In the genomic region with DNA sequence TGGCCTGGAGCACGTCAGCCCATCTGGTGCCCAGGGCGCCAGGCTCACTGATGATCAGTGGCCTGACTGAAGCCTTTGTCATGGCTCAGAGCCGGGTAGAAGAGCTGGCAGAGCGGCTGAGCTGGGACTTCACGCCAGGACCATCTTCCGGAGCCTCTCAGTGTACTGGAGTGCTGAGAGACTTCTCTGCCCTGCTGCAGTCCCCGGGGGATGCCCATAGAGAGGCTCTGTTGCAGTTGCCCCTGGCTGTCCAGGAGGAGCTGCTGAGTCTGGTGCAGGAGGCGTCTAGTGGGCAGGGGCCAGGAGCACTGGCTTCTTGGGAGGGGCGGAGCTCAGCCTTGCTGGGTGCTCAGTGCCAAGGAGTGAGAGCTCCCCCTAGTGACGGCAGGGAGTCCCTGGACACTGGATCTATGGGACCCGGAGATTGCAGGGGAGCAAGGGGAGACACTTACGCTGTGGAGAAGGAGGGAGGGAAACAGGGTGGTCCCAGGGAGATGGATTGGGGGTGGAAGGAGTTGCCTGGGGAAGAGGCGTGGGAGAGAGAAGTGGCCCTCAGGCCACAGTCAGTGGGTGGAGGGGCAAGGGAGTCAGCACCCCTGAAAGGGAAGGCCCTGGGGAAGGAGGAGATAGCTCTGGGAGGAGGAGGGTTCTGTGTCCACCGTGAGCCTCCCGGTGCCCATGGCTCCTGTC, we compare ENCODE assay signal across 1 cellular context.
A peak's percentile ranks its signal among the peaks of the same experiment; 100 is the strongest.
TF ChIP-seq lines count a peak whose summit lies in the region.

No MANE protein-coding gene starts in this region.

TF ChIP-seq in GM12878, 131 proteins besides CTCF, POLR2A, EP300 and RAD21 (continues in another document):
- no peak for TF ChIP-seq MYC (IDR thresholded peaks at IDR 0.05; ENCODE audit: insufficient read depth, insufficient read length, insufficient replicate concordance, low read length, severe bottlenecking)
- TF ChIP-seq KLF5 (IDR thresholded peaks at IDR 0.05; ENCODE audit: partially characterized antibody), result peak; percentile 37
- TF ChIP-seq, protein P1, sequence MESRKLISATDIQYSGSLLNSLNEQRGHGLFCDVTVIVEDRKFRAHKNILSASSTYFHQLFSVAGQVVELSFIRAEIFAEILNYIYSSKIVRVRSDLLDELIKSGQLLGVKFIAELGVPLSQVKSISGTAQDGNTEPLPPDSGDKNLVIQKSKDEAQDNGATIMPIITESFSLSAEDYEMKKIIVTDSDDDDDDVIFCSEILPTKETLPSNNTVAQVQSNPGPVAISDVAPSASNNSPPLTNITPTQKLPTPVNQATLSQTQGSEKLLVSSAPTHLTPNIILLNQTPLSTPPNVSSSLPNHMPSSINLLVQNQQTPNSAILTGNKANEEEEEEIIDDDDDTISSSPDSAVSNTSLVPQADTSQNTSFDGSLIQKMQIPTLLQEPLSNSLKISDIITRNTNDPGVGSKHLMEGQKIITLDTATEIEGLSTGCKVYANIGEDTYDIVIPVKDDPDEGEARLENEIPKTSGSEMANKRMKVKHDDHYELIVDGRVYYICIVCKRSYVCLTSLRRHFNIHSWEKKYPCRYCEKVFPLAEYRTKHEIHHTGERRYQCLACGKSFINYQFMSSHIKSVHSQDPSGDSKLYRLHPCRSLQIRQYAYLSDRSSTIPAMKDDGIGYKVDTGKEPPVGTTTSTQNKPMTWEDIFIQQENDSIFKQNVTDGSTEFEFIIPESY (IDR thresholded peaks at IDR 0.05), result no peak
- TF ChIP-seq MYB (IDR thresholded peaks at IDR 0.05; ENCODE audit: borderline replicate concordance, low read depth, low read length), result no peak
- TF ChIP-seq NR2C2 (IDR thresholded peaks at IDR 0.05; ENCODE audit: borderline replicate concordance, control insufficient read depth, insufficient read length, low read depth), result no peak
- TF ChIP-seq ZNF384 (IDR thresholded peaks at IDR 0.05; ENCODE audit: borderline replicate concordance, low read depth, low read length), result no peak
- TF ChIP-seq NFYA (IDR thresholded peaks at IDR 0.05; ENCODE audit: borderline replicate concordance, low read depth, low read length), result no peak
- peak; percentile 79 for TF ChIP-seq NBN (IDR thresholded peaks at IDR 0.05)
- TF ChIP-seq IKZF1 (conservative IDR thresholded peaks at IDR 0.05), result peak; percentile 45; the same call in 1 of the 2 replicates
- TF ChIP-seq, protein P2, sequence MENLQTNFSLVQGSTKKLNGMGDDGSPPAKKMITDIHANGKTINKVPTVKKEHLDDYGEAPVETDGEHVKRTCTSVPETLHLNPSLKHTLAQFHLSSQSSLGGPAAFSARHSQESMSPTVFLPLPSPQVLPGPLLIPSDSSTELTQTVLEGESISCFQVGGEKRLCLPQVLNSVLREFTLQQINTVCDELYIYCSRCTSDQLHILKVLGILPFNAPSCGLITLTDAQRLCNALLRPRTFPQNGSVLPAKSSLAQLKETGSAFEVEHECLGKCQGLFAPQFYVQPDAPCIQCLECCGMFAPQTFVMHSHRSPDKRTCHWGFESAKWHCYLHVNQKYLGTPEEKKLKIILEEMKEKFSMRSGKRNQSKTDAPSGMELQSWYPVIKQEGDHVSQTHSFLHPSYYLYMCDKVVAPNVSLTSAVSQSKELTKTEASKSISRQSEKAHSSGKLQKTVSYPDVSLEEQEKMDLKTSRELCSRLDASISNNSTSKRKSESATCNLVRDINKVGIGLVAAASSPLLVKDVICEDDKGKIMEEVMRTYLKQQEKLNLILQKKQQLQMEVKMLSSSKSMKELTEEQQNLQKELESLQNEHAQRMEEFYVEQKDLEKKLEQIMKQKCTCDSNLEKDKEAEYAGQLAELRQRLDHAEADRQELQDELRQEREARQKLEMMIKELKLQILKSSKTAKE (IDR thresholded peaks at IDR 0.05; ENCODE audit: low read depth, poor library complexity, severe bottlenecking), result no peak
- no peak for TF ChIP-seq HDAC2 (IDR thresholded peaks at IDR 0.05)
- TF ChIP-seq LARP7 (IDR thresholded peaks at IDR 0.05), result peak; percentile 20; the same call in 1 of the 2 replicates
- TF ChIP-seq, protein P3, sequence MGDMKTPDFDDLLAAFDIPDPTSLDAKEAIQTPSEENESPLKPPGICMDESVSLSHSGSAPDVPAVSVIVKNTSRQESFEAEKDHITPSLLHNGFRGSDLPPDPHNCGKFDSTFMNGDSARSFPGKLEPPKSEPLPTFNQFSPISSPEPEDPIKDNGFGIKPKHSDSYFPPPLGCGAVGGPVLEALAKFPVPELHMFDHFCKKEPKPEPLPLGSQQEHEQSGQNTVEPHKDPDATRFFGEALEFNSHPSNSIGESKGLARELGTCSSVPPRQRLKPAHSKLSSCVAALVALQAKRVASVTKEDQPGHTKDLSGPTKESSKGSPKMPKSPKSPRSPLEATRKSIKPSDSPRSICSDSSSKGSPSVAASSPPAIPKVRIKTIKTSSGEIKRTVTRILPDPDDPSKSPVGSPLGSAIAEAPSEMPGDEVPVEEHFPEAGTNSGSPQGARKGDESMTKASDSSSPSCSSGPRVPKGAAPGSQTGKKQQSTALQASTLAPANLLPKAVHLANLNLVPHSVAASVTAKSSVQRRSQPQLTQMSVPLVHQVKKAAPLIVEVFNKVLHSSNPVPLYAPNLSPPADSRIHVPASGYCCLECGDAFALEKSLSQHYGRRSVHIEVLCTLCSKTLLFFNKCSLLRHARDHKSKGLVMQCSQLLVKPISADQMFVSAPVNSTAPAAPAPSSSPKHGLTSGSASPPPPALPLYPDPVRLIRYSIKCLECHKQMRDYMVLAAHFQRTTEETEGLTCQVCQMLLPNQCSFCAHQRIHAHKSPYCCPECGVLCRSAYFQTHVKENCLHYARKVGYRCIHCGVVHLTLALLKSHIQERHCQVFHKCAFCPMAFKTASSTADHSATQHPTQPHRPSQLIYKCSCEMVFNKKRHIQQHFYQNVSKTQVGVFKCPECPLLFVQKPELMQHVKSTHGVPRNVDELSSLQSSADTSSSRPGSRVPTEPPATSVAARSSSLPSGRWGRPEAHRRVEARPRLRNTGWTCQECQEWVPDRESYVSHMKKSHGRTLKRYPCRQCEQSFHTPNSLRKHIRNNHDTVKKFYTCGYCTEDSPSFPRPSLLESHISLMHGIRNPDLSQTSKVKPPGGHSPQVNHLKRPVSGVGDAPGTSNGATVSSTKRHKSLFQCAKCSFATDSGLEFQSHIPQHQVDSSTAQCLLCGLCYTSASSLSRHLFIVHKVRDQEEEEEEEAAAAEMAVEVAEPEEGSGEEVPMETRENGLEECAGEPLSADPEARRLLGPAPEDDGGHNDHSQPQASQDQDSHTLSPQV (IDR thresholded peaks at IDR 0.05), result no peak
- TF ChIP-seq KDM1A (IDR thresholded peaks at IDR 0.05; ENCODE audit: borderline replicate concordance), result no peak
- no peak for TF ChIP-seq EED (IDR thresholded peaks at IDR 0.05; ENCODE audit: low read depth)
- TF ChIP-seq CHD1 (IDR thresholded peaks at IDR 0.05; ENCODE audit: low read depth, low read length), result no peak
- TF ChIP-seq, protein P4, sequence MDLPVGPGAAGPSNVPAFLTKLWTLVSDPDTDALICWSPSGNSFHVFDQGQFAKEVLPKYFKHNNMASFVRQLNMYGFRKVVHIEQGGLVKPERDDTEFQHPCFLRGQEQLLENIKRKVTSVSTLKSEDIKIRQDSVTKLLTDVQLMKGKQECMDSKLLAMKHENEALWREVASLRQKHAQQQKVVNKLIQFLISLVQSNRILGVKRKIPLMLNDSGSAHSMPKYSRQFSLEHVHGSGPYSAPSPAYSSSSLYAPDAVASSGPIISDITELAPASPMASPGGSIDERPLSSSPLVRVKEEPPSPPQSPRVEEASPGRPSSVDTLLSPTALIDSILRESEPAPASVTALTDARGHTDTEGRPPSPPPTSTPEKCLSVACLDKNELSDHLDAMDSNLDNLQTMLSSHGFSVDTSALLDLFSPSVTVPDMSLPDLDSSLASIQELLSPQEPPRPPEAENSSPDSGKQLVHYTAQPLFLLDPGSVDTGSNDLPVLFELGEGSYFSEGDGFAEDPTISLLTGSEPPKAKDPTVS (IDR thresholded peaks at IDR 0.05; ENCODE audit: low read depth, low read length), result no peak
- TF ChIP-seq TAF1 (IDR thresholded peaks at IDR 0.05; ENCODE audit: borderline replicate concordance, low read depth, low read length), result 0 out of 2 replicates have a peak, but pooled peaks have one; percentile 14
- no peak for TF ChIP-seq PML (IDR thresholded peaks at IDR 0.05; ENCODE audit: low read length)
- TF ChIP-seq SMARCA5 (IDR thresholded peaks at IDR 0.05), result peak; percentile 89
- TF ChIP-seq ATF7 (IDR thresholded peaks at IDR 0.05; ENCODE audit: low read depth), result no peak; the same call in 1 of the 2 replicates
- TF ChIP-seq IKZF2 (IDR thresholded peaks at IDR 0.05), result no peak; a peak in 1 of 4 replicates
- no peak for TF ChIP-seq CBFB (IDR thresholded peaks at IDR 0.05; ENCODE audit: low read depth)
- TF ChIP-seq, protein P5, sequence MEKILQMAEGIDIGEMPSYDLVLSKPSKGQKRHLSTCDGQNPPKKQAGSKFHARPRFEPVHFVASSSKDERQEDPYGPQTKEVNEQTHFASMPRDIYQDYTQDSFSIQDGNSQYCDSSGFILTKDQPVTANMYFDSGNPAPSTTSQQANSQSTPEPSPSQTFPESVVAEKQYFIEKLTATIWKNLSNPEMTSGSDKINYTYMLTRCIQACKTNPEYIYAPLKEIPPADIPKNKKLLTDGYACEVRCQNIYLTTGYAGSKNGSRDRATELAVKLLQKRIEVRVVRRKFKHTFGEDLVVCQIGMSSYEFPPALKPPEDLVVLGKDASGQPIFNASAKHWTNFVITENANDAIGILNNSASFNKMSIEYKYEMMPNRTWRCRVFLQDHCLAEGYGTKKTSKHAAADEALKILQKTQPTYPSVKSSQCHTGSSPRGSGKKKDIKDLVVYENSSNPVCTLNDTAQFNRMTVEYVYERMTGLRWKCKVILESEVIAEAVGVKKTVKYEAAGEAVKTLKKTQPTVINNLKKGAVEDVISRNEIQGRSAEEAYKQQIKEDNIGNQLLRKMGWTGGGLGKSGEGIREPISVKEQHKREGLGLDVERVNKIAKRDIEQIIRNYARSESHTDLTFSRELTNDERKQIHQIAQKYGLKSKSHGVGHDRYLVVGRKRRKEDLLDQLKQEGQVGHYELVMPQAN (conservative IDR thresholded peaks at IDR 0.05), result no peak
- no peak for TF ChIP-seq STAT1 (conservative IDR thresholded peaks at IDR 0.05)
- no peak for TF ChIP-seq EGR1 (IDR thresholded peaks at IDR 0.05; ENCODE audit: borderline replicate concordance in 1 of 2, low read depth in 2 of 2, low read length in 2 of 2)
- no peak for TF ChIP-seq SREBF1 (IDR thresholded peaks at IDR 0.05; ENCODE audit: low read length)
- TF ChIP-seq NR2C1 (IDR thresholded peaks at IDR 0.05), result no peak
- no peak for TF ChIP-seq MTA3 (IDR thresholded peaks at IDR 0.05; ENCODE audit: borderline replicate concordance, low read length)
- no peak for TF ChIP-seq MXI1 (IDR thresholded peaks at IDR 0.05; ENCODE audit: low read depth, low read length)
- TF ChIP-seq, protein P6, sequence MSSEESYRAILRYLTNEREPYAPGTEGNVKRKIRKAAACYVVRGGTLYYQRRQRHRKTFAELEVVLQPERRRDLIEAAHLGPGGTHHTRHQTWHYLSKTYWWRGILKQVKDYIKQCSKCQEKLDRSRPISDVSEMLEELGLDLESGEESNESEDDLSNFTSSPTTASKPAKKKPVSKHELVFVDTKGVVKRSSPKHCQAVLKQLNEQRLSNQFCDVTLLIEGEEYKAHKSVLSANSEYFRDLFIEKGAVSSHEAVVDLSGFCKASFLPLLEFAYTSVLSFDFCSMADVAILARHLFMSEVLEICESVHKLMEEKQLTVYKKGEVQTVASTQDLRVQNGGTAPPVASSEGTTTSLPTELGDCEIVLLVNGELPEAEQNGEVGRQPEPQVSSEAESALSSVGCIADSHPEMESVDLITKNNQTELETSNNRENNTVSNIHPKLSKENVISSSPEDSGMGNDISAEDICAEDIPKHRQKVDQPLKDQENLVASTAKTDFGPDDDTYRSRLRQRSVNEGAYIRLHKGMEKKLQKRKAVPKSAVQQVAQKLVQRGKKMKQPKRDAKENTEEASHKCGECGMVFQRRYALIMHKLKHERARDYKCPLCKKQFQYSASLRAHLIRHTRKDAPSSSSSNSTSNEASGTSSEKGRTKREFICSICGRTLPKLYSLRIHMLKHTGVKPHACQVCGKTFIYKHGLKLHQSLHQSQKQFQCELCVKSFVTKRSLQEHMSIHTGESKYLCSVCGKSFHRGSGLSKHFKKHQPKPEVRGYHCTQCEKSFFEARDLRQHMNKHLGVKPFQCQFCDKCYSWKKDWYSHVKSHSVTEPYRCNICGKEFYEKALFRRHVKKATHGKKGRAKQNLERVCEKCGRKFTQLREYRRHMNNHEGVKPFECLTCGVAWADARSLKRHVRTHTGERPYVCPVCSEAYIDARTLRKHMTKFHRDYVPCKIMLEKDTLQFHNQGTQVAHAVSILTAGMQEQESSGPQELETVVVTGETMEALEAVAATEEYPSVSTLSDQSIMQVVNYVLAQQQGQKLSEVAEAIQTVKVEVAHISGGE (CRISPR knock-in tag; IDR thresholded peaks at IDR 0.05), result no peak
- TF ChIP-seq PAX8 (IDR thresholded peaks at IDR 0.05), result no peak
- no peak for TF ChIP-seq MTA2 (IDR thresholded peaks at IDR 0.05; ENCODE audit: low read depth)
- TF ChIP-seq, protein P7, sequence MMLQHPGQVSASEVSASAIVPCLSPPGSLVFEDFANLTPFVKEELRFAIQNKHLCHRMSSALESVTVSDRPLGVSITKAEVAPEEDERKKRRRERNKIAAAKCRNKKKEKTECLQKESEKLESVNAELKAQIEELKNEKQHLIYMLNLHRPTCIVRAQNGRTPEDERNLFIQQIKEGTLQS (IDR thresholded peaks at IDR 0.05; ENCODE audit: borderline replicate concordance, extremely low read depth, low read depth, low read length), result no peak
- TF ChIP-seq BCL11A (IDR thresholded peaks at IDR 0.05; ENCODE audit: low read depth, low read length), result no peak
- TF ChIP-seq YY1 (IDR thresholded peaks at IDR 0.05; ENCODE audit: low read depth, low read length), result peak; percentile 72
- TF ChIP-seq POLR2AphosphoS2 (IDR thresholded peaks at IDR 0.05; ENCODE audit: low read depth, low read length), result no peak
- TF ChIP-seq GABPA (IDR thresholded peaks at IDR 0.05; ENCODE audit: low read depth), result no peak
- 0 out of 2 replicates have a peak, but pooled peaks have one; percentile 50 for TF ChIP-seq RB1 (IDR thresholded peaks at IDR 0.05; ENCODE audit: borderline replicate concordance)
- no peak for TF ChIP-seq TCF7 (IDR thresholded peaks at IDR 0.05; ENCODE audit: borderline replicate concordance)
- TF ChIP-seq BRCA1 (IDR thresholded peaks at IDR 0.05; ENCODE audit: low read depth, low read length), result no peak
- TF ChIP-seq NRF1 (conservative IDR thresholded peaks at IDR 0.05; ENCODE audit: low read depth, low read length), result no peak
- peak; percentile 43; the same call in 1 of the 2 replicates for TF ChIP-seq PAX5 (IDR thresholded peaks at IDR 0.05; ENCODE audit: borderline replicate concordance, low read depth, low read length)
